In genomic region chr1:230148768-230149469, GRCh38 we compare ENCODE assay signal across 1 cellular context.
TF ChIP-seq lines count a peak whose summit lies in the region.

No MANE protein-coding gene starts in this region.

TF ChIP-seq in WTC11, 78 proteins besides CTCF, POLR2A, EP300 and RAD21 (continued from another document):
- TF ChIP-seq, protein P1, sequence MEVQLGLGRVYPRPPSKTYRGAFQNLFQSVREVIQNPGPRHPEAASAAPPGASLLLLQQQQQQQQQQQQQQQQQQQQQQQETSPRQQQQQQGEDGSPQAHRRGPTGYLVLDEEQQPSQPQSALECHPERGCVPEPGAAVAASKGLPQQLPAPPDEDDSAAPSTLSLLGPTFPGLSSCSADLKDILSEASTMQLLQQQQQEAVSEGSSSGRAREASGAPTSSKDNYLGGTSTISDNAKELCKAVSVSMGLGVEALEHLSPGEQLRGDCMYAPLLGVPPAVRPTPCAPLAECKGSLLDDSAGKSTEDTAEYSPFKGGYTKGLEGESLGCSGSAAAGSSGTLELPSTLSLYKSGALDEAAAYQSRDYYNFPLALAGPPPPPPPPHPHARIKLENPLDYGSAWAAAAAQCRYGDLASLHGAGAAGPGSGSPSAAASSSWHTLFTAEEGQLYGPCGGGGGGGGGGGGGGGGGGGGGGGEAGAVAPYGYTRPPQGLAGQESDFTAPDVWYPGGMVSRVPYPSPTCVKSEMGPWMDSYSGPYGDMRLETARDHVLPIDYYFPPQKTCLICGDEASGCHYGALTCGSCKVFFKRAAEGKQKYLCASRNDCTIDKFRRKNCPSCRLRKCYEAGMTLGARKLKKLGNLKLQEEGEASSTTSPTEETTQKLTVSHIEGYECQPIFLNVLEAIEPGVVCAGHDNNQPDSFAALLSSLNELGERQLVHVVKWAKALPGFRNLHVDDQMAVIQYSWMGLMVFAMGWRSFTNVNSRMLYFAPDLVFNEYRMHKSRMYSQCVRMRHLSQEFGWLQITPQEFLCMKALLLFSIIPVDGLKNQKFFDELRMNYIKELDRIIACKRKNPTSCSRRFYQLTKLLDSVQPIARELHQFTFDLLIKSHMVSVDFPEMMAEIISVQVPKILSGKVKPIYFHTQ (CRISPR knock-in tag; IDR thresholded peaks at IDR 0.05): no peak
- TF ChIP-seq, protein P2, sequence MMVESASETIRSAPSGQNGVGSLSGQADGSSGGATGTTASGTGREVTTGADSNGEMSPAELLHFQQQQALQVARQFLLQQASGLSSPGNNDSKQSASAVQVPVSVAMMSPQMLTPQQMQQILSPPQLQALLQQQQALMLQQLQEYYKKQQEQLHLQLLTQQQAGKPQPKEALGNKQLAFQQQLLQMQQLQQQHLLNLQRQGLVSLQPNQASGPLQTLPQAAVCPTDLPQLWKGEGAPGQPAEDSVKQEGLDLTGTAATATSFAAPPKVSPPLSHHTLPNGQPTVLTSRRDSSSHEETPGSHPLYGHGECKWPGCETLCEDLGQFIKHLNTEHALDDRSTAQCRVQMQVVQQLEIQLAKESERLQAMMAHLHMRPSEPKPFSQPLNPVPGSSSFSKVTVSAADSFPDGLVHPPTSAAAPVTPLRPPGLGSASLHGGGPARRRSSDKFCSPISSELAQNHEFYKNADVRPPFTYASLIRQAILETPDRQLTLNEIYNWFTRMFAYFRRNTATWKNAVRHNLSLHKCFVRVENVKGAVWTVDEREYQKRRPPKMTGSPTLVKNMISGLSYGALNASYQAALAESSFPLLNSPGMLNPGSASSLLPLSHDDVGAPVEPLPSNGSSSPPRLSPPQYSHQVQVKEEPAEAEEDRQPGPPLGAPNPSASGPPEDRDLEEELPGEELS (CRISPR knock-in tag; IDR thresholded peaks at IDR 0.05): no peak
- no peak for TF ChIP-seq SP1 (CRISPR knock-in tag; conservative IDR thresholded peaks at IDR 0.05)
